In the genomic region with DNA sequence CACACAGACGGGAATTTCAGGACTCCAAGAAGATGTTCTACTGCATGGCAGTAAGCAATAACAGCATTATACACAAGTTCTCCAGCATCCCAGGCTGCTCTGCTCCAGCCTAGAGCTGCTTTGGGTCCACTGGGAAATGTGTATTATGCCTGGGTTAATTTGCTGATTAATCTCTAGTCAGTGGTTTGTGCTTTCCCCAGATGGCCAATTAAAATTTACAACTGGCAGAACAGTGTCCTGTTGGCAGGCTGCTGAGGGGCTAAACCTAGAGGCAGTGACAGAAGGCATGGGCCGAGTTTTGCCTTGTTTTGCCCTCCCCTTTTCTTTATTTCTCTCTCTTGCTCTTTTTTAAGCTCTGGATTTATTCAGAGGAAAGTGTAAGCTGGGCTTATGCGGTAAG, we compare ENCODE assay signal across 1 cellular context.
TF ChIP-seq lines count a peak whose summit lies in the region.

No MANE protein-coding gene starts in this region.

TF ChIP-seq in WTC11, 78 proteins besides CTCF, POLR2A, EP300 and RAD21 (continued from another document):
- no peak for TF ChIP-seq MXD4 (CRISPR knock-in tag; IDR thresholded peaks at IDR 0.05; ENCODE audit: borderline replicate concordance)
- TF ChIP-seq TEAD1 (CRISPR knock-in tag; IDR thresholded peaks at IDR 0.05), result no peak
- no peak for TF ChIP-seq ZNF121 (CRISPR knock-in tag; IDR thresholded peaks at IDR 0.05)
- TF ChIP-seq, protein P1, sequence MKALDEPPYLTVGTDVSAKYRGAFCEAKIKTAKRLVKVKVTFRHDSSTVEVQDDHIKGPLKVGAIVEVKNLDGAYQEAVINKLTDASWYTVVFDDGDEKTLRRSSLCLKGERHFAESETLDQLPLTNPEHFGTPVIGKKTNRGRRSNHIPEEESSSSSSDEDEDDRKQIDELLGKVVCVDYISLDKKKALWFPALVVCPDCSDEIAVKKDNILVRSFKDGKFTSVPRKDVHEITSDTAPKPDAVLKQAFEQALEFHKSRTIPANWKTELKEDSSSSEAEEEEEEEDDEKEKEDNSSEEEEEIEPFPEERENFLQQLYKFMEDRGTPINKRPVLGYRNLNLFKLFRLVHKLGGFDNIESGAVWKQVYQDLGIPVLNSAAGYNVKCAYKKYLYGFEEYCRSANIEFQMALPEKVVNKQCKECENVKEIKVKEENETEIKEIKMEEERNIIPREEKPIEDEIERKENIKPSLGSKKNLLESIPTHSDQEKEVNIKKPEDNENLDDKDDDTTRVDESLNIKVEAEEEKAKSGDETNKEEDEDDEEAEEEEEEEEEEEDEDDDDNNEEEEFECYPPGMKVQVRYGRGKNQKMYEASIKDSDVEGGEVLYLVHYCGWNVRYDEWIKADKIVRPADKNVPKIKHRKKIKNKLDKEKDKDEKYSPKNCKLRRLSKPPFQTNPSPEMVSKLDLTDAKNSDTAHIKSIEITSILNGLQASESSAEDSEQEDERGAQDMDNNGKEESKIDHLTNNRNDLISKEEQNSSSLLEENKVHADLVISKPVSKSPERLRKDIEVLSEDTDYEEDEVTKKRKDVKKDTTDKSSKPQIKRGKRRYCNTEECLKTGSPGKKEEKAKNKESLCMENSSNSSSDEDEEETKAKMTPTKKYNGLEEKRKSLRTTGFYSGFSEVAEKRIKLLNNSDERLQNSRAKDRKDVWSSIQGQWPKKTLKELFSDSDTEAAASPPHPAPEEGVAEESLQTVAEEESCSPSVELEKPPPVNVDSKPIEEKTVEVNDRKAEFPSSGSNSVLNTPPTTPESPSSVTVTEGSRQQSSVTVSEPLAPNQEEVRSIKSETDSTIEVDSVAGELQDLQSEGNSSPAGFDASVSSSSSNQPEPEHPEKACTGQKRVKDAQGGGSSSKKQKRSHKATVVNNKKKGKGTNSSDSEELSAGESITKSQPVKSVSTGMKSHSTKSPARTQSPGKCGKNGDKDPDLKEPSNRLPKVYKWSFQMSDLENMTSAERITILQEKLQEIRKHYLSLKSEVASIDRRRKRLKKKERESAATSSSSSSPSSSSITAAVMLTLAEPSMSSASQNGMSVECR (CRISPR knock-in tag; IDR thresholded peaks at IDR 0.05; ENCODE audit: borderline replicate concordance), result no peak
- TF ChIP-seq, protein P2, sequence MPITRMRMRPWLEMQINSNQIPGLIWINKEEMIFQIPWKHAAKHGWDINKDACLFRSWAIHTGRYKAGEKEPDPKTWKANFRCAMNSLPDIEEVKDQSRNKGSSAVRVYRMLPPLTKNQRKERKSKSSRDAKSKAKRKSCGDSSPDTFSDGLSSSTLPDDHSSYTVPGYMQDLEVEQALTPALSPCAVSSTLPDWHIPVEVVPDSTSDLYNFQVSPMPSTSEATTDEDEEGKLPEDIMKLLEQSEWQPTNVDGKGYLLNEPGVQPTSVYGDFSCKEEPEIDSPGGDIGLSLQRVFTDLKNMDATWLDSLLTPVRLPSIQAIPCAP (CRISPR knock-in tag; IDR thresholded peaks at IDR 0.05), result no peak
- no peak for TF ChIP-seq ETV6 (CRISPR knock-in tag; IDR thresholded peaks at IDR 0.05)
- TF ChIP-seq, protein P3, sequence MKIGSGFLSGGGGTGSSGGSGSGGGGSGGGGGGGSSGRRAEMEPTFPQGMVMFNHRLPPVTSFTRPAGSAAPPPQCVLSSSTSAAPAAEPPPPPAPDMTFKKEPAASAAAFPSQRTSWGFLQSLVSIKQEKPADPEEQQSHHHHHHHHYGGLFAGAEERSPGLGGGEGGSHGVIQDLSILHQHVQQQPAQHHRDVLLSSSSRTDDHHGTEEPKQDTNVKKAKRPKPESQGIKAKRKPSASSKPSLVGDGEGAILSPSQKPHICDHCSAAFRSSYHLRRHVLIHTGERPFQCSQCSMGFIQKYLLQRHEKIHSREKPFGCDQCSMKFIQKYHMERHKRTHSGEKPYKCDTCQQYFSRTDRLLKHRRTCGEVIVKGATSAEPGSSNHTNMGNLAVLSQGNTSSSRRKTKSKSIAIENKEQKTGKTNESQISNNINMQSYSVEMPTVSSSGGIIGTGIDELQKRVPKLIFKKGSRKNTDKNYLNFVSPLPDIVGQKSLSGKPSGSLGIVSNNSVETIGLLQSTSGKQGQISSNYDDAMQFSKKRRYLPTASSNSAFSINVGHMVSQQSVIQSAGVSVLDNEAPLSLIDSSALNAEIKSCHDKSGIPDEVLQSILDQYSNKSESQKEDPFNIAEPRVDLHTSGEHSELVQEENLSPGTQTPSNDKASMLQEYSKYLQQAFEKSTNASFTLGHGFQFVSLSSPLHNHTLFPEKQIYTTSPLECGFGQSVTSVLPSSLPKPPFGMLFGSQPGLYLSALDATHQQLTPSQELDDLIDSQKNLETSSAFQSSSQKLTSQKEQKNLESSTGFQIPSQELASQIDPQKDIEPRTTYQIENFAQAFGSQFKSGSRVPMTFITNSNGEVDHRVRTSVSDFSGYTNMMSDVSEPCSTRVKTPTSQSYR (CRISPR knock-in tag; IDR thresholded peaks at IDR 0.05), result no peak
- no peak for TF ChIP-seq ZNF671 (CRISPR knock-in tag; IDR thresholded peaks at IDR 0.05)
- no peak for TF ChIP-seq RORB (CRISPR knock-in tag; IDR thresholded peaks at IDR 0.05)
- TF ChIP-seq, protein P4, sequence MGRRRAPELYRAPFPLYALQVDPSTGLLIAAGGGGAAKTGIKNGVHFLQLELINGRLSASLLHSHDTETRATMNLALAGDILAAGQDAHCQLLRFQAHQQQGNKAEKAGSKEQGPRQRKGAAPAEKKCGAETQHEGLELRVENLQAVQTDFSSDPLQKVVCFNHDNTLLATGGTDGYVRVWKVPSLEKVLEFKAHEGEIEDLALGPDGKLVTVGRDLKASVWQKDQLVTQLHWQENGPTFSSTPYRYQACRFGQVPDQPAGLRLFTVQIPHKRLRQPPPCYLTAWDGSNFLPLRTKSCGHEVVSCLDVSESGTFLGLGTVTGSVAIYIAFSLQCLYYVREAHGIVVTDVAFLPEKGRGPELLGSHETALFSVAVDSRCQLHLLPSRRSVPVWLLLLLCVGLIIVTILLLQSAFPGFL (CRISPR knock-in tag; IDR thresholded peaks at IDR 0.05; ENCODE audit: borderline replicate concordance), result no peak
